1 cellular context compared by ENCODE assay signal in the genomic region with DNA sequence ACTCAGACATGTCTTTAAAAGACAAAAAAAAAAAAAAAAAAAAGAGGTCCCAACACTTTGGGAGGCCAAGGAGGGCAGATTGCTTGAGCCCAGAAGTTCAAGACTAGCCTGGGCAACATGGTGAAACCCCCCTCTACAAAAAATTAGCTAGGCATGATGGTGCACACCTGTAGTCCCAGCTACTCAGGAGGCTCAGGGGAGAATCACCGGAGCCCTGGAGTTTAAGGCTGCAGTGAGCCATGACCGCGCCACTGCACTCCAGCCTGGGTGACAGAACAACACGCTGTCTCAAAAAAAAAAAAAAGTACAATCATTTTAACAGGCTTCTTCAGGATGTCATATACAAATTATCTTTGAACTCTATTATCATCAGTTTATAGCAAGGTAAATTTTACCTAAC.
TF ChIP-seq lines count a peak whose summit lies in the region.

No MANE protein-coding gene starts in this region.

TF ChIP-seq in HepG2, 621 proteins besides CTCF, POLR2A, EP300 and RAD21 (continued from another document):
- TF ChIP-seq, protein P1, sequence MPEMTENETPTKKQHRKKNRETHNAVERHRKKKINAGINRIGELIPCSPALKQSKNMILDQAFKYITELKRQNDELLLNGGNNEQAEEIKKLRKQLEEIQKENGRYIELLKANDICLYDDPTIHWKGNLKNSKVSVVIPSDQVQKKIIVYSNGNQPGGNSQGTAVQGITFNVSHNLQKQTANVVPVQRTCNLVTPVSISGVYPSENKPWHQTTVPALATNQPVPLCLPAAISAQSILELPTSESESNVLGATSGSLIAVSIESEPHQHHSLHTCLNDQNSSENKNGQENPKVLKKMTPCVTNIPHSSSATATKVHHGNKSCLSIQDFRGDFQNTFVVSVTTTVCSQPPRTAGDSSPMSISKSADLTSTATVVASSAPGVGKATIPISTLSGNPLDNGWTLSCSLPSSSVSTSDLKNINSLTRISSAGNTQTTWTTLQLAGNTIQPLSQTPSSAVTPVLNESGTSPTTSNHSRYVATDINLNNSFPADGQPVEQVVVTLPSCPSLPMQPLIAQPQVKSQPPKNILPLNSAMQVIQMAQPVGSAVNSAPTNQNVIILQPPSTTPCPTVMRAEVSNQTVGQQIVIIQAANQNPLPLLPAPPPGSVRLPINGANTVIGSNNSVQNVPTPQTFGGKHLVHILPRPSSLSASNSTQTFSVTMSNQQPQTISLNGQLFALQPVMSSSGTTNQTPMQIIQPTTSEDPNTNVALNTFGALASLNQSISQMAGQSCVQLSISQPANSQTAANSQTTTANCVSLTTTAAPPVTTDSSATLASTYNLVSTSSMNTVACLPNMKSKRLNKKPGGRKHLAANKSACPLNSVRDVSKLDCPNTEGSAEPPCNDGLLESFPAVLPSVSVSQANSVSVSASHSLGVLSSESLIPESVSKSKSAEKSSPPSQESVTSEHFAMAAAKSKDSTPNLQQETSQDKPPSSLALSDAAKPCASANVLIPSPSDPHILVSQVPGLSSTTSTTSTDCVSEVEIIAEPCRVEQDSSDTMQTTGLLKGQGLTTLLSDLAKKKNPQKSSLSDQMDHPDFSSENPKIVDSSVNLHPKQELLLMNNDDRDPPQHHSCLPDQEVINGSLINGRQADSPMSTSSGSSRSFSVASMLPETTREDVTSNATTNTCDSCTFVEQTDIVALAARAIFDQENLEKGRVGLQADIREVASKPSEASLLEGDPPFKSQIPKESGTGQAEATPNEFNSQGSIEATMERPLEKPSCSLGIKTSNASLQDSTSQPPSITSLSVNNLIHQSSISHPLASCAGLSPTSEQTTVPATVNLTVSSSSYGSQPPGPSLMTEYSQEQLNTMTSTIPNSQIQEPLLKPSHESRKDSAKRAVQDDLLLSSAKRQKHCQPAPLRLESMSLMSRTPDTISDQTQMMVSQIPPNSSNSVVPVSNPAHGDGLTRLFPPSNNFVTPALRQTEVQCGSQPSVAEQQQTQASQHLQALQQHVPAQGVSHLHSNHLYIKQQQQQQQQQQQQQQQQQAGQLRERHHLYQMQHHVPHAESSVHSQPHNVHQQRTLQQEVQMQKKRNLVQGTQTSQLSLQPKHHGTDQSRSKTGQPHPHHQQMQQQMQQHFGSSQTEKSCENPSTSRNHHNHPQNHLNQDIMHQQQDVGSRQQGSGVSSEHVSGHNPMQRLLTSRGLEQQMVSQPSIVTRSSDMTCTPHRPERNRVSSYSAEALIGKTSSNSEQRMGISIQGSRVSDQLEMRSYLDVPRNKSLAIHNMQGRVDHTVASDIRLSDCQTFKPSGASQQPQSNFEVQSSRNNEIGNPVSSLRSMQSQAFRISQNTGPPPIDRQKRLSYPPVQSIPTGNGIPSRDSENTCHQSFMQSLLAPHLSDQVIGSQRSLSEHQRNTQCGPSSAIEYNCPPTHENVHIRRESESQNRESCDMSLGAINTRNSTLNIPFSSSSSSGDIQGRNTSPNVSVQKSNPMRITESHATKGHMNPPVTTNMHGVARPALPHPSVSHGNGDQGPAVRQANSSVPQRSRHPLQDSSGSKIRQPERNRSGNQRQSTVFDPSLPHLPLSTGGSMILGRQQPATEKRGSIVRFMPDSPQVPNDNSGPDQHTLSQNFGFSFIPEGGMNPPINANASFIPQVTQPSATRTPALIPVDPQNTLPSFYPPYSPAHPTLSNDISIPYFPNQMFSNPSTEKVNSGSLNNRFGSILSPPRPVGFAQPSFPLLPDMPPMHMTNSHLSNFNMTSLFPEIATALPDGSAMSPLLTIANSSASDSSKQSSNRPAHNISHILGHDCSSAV (CRISPR knock-in tag; IDR thresholded peaks at IDR 0.05; ENCODE audit: borderline replicate concordance): no peak
- TF ChIP-seq, protein P2, sequence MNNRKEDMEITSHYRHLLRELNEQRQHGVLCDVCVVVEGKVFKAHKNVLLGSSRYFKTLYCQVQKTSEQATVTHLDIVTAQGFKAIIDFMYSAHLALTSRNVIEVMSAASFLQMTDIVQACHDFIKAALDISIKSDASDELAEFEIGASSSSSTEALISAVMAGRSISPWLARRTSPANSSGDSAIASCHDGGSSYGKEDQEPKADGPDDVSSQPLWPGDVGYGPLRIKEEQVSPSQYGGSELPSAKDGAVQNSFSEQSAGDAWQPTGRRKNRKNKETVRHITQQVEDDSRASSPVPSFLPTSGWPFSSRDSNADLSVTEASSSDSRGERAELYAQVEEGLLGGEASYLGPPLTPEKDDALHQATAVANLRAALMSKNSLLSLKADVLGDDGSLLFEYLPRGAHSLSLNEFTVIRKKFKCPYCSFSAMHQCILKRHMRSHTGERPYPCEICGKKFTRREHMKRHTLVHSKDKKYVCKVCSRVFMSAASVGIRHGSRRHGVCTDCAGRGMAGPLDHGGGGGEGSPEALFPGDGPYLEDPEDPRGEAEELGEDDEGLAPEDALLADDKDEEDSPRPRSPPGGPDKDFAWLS (CRISPR knock-in tag; IDR thresholded peaks at IDR 0.05; ENCODE audit: borderline replicate concordance): no peak
- TF ChIP-seq ZFAT (CRISPR knock-in tag; conservative IDR thresholded peaks at IDR 0.05) (no peak), ZNF724P (CRISPR knock-in tag; IDR thresholded peaks at IDR 0.05; ENCODE audit: borderline replicate concordance) (no peak), ZNF350 (CRISPR knock-in tag; IDR thresholded peaks at IDR 0.05; ENCODE audit: borderline replicate concordance, low read depth) (no peak), TBX2 (CRISPR knock-in tag; IDR thresholded peaks at IDR 0.05; ENCODE audit: borderline replicate concordance) (no peak), SMARCE1 (IDR thresholded peaks at IDR 0.05; ENCODE audit: borderline replicate concordance) (no peak), ZBTB8A (CRISPR knock-in tag; IDR thresholded peaks at IDR 0.05; ENCODE audit: borderline replicate concordance, low read depth) (no peak), ISX (CRISPR knock-in tag; conservative IDR thresholded peaks at IDR 0.05) (no peak), ELF3 (CRISPR knock-in tag; IDR thresholded peaks at IDR 0.05) (no peak), ZNF772 (CRISPR knock-in tag; IDR thresholded peaks at IDR 0.05) (no peak)
- TF ChIP-seq, protein P3, sequence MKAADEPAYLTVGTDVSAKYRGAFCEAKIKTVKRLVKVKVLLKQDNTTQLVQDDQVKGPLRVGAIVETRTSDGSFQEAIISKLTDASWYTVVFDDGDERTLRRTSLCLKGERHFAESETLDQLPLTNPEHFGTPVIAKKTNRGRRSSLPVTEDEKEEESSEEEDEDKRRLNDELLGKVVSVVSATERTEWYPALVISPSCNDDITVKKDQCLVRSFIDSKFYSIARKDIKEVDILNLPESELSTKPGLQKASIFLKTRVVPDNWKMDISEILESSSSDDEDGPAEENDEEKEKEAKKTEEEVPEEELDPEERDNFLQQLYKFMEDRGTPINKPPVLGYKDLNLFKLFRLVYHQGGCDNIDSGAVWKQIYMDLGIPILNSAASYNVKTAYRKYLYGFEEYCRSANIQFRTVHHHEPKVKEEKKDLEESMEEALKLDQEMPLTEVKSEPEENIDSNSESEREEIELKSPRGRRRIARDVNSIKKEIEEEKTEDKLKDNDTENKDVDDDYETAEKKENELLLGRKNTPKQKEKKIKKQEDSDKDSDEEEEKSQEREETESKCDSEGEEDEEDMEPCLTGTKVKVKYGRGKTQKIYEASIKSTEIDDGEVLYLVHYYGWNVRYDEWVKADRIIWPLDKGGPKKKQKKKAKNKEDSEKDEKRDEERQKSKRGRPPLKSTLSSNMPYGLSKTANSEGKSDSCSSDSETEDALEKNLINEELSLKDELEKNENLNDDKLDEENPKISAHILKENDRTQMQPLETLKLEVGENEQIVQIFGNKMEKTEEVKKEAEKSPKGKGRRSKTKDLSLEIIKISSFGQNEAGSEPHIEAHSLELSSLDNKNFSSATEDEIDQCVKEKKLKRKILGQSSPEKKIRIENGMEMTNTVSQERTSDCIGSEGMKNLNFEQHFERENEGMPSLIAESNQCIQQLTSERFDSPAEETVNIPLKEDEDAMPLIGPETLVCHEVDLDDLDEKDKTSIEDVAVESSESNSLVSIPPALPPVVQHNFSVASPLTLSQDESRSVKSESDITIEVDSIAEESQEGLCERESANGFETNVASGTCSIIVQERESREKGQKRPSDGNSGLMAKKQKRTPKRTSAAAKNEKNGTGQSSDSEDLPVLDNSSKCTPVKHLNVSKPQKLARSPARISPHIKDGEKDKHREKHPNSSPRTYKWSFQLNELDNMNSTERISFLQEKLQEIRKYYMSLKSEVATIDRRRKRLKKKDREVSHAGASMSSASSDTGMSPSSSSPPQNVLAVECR (CRISPR knock-in tag; IDR thresholded peaks at IDR 0.05; ENCODE audit: borderline replicate concordance): no peak
- TF ChIP-seq, protein P4, sequence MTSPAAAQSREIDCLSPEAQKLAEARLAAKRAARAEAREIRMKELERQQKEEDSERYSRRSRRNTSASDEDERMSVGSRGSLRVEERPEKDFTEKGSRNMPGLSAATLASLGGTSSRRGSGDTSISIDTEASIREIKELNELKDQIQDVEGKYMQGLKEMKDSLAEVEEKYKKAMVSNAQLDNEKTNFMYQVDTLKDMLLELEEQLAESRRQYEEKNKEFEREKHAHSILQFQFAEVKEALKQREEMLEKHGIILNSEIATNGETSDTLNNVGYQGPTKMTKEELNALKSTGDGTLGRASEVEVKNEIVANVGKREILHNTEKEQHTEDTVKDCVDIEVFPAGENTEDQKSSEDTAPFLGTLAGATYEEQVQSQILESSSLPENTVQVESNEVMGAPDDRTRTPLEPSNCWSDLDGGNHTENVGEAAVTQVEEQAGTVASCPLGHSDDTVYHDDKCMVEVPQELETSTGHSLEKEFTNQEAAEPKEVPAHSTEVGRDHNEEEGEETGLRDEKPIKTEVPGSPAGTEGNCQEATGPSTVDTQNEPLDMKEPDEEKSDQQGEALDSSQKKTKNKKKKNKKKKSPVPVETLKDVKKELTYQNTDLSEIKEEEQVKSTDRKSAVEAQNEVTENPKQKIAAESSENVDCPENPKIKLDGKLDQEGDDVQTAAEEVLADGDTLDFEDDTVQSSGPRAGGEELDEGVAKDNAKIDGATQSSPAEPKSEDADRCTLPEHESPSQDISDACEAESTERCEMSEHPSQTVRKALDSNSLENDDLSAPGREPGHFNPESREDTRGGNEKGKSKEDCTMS (CRISPR knock-in tag; conservative IDR thresholded peaks at IDR 0.05): no peak
- TF ChIP-seq, protein P5, sequence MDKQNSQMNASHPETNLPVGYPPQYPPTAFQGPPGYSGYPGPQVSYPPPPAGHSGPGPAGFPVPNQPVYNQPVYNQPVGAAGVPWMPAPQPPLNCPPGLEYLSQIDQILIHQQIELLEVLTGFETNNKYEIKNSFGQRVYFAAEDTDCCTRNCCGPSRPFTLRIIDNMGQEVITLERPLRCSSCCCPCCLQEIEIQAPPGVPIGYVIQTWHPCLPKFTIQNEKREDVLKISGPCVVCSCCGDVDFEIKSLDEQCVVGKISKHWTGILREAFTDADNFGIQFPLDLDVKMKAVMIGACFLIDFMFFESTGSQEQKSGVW (CRISPR knock-in tag; IDR thresholded peaks at IDR 0.05; ENCODE audit: borderline replicate concordance): no peak
